ENCODE assay signal across 1 cellular context in genomic region chr1:37676281-37677243, GRCh38.
A peak's percentile ranks its signal among the peaks of the same experiment; 100 is the strongest.
TF ChIP-seq lines count a peak whose summit lies in the region.

No MANE protein-coding gene starts in this region.

TF ChIP-seq in HEK293, 187 proteins besides CTCF, POLR2A, EP300 and RAD21 (continued from another document and continues in another):
- TF ChIP-seq PRDM10 (tag by site-specific recombination; IDR thresholded peaks at IDR 0.05) (no peak), ATF2 (tag by site-specific recombination; IDR thresholded peaks at IDR 0.05; ENCODE audit: low read depth) (no peak), ZNF248 (tag by site-specific recombination; IDR thresholded peaks at IDR 0.05) (no peak), ZNF76 (tag by site-specific recombination; IDR thresholded peaks at IDR 0.05; ENCODE audit: borderline replicate concordance, low read depth) (no peak), ZNF433 (tag by site-specific recombination; IDR thresholded peaks at IDR 0.05; ENCODE audit: low read depth) (no peak), ZNF580 (tag by site-specific recombination; IDR thresholded peaks at IDR 0.05) (peak; percentile 91), PRDM2 (tag by site-specific recombination; IDR thresholded peaks at IDR 0.05; ENCODE audit: borderline replicate concordance) (no peak), ZNF354C (tag by site-specific recombination; IDR thresholded peaks at IDR 0.05; ENCODE audit: borderline replicate concordance, low read depth) (no peak), KLF17 (tag by site-specific recombination; IDR thresholded peaks at IDR 0.05) (no peak), ZNF140 (tag by site-specific recombination; IDR thresholded peaks at IDR 0.05) (no peak), ZNF23 (tag by site-specific recombination; IDR thresholded peaks at IDR 0.05; ENCODE audit: borderline replicate concordance) (no peak), ZNF530 (tag by site-specific recombination; IDR thresholded peaks at IDR 0.05; ENCODE audit: low read depth) (no peak), ZNF19 (tag by site-specific recombination; IDR thresholded peaks at IDR 0.05; ENCODE audit: low read depth) (no peak), ZNF785 (tag by site-specific recombination; IDR thresholded peaks at IDR 0.05) (no peak), ZSCAN30 (tag by site-specific recombination; IDR thresholded peaks at IDR 0.05) (peak; percentile 73), ZNF664 (tag by site-specific recombination; IDR thresholded peaks at IDR 0.05) (no peak), ZNF747 (tag by site-specific recombination; IDR thresholded peaks at IDR 0.05) (no peak), RBAK (tag by site-specific recombination; IDR thresholded peaks at IDR 0.05) (no peak), ZNF560 (tag by site-specific recombination; IDR thresholded peaks at IDR 0.05; ENCODE audit: borderline replicate concordance) (no peak), ZNF791 (tag by site-specific recombination; IDR thresholded peaks at IDR 0.05) (no peak), MEIS1 (CRISPR knock-in tag; IDR thresholded peaks at IDR 0.05; ENCODE audit: borderline replicate concordance) (no peak), SP7 (tag by site-specific recombination; IDR thresholded peaks at IDR 0.05) (no peak), ZNF2 (tag by site-specific recombination; IDR thresholded peaks at IDR 0.05) (no peak), ZNF280C (tag by site-specific recombination; IDR thresholded peaks at IDR 0.05) (no peak), HOXD13 (CRISPR knock-in tag; IDR thresholded peaks at IDR 0.05; ENCODE audit: borderline replicate concordance) (no peak), ZBTB8A (tag by site-specific recombination; IDR thresholded peaks at IDR 0.05) (peak; percentile 46), MZF1 (tag by site-specific recombination; IDR thresholded peaks at IDR 0.05; ENCODE audit: borderline replicate concordance) (0 out of 2 replicates have a peak, but pooled peaks have one; percentile 46), ZNF335 (tag by site-specific recombination; conservative IDR thresholded peaks at IDR 0.05) (no peak), ZNF266 (tag by site-specific recombination; IDR thresholded peaks at IDR 0.05; ENCODE audit: low read depth) (no peak), ZBTB11 (tag by site-specific recombination; conservative IDR thresholded peaks at IDR 0.05; ENCODE audit: low read depth) (0 out of 2 replicates have a peak, but pooled peaks have one; percentile 19), ZNF701 (tag by site-specific recombination; IDR thresholded peaks at IDR 0.05) (no peak), ZFHX2 (tag by site-specific recombination; conservative IDR thresholded peaks at IDR 0.05) (peak; percentile 54; the same call in 1 of the 2 replicates), ZSCAN16 (tag by site-specific recombination; IDR thresholded peaks at IDR 0.05) (no peak), ZNF292 (tag by site-specific recombination; IDR thresholded peaks at IDR 0.05; ENCODE audit: borderline replicate concordance, low read depth) (no peak), ZNF18 (tag by site-specific recombination; IDR thresholded peaks at IDR 0.05) (no peak; the same call in 1 of the 2 replicates), ZNF624 (tag by site-specific recombination; IDR thresholded peaks at IDR 0.05) (no peak), ZBTB6 (tag by site-specific recombination; IDR thresholded peaks at IDR 0.05) (no peak)
